In the genomic region with DNA sequence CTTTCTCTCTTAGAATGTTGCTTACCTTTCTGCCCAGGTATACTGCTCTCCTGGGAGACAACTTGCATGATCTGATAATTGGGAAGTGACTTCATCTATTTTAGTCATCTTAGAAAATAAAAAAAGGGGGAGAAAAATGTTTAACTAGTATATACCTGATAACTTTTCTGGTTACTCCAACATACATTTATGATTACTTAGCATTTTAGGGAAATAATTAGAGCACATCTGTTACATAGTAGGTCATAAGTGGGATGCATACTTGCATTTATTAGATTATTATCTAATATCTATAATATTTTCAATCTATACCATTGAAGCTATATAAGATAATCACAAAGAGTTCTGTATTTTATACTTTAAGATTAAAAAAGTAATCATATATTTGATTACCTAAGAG, we compare ENCODE assay signal across 25 cellular contexts.
"Had no signal": no experiment of that assay in that cellular context is flagged by ENCODE, and none has a peak within 500 bp of the region (broad histone marks: within the 10 kb centered on the region; RNA-seq: fewer than 3 reads in every experiment).

No MANE protein-coding gene starts in this region.

- H3K36me3 ChIP-seq: colonic mucosa, esophagus squamous epithelium, gastrocnemius medialis, heart right ventricle, left lung, lower lobe of right lung had no signal

- DNase-seq: colonic mucosa; cortex of kidney; effector CD8-positive, alpha-beta T cell; effector memory CD8-positive, alpha-beta T cell; endodermal cell; erythroblast; esophagus squamous epithelium; foreskin fibroblast; foreskin melanocyte; gastrocnemius medialis; glutamatergic neuron; head of caudate nucleus; heart right ventricle; hippocampal formation; left cardiac atrium; left lung; left ventricle myocardium superior; lower lobe of right lung; mesenchymal stem cell; mucosa of descending colon; naive B cell had no signal

- H3K27me3 ChIP-seq: colonic mucosa, esophagus squamous epithelium, gastrocnemius medialis, heart right ventricle, left lung had no signal

- FAIRE-seq: islet of Langerhans, keratinocyte had no signal

- H3K4me3 ChIP-seq: colonic mucosa, esophagus squamous epithelium, gastrocnemius medialis, heart right ventricle, left lung, lower lobe of right lung, mucosa of descending colon had no signal

- ATAC-seq: effector memory CD8-positive, alpha-beta T cell; esophagus mucosa; gastrocnemius medialis; heart right ventricle; left cardiac atrium; left lung; left ventricle myocardium superior; lower lobe of right lung; mucosa of descending colon had no signal

- H3K4me1 ChIP-seq: colonic mucosa, esophagus squamous epithelium, gastrocnemius medialis, heart right ventricle, left lung, lower lobe of right lung had no signal

- H3K9me3 ChIP-seq: colonic mucosa, gastrocnemius medialis, lower lobe of right lung had no signal

- H3K27ac ChIP-seq: colonic mucosa, epithelial cell of prostate, esophagus squamous epithelium, gastrocnemius medialis, heart right ventricle, left lung, lower lobe of right lung had no signal
